In the genomic region with DNA sequence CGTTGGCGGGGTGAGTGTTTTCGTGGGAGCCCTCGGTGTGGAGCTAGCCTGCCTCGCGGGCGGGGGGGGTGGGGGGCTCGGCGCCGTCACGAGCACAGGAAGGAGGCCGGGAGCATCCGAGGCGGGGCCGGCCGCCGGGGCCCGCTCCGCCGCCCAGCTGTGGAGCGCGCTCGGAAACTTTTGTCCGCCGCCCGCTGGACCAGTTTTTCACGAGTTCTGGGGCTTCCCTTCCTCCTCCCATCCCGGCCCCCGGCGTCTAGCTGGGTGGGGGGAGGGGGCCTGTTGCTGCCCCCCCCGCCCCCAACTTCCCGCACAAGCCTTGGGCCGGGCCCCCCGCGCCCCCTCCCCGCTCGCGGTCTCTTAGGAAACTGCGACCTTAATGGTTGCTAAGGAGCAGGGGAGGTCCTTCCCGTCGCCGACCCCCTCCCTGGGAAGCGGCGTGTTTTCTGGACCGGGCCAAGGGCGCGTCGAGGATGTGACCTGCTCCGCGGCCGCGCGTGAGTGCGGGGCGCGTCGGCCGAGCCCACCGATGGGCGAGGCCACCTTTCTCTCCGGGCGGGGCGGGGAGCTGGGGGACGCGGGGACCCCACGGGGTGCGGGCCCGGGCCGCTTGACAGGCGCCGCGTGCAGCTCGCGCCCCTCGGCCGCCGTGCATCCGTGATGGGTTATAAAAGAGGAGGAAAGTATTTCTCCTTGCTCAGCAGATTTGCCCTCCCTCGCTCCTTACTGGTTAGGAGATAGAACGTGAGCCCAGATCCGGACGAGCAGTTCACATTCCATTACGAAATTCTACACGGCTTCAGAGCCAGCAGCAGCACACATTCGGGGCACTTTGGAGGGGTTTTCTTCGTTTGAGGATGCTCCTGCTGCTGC, we compare ENCODE assay signal across 1 cellular context.
TF ChIP-seq lines count a peak whose summit lies in the region.

No MANE protein-coding gene starts in this region.

TF ChIP-seq in HepG2, 621 proteins besides CTCF, POLR2A, EP300 and RAD21 (continued from another document and continues in another):
- TF ChIP-seq, protein P1, sequence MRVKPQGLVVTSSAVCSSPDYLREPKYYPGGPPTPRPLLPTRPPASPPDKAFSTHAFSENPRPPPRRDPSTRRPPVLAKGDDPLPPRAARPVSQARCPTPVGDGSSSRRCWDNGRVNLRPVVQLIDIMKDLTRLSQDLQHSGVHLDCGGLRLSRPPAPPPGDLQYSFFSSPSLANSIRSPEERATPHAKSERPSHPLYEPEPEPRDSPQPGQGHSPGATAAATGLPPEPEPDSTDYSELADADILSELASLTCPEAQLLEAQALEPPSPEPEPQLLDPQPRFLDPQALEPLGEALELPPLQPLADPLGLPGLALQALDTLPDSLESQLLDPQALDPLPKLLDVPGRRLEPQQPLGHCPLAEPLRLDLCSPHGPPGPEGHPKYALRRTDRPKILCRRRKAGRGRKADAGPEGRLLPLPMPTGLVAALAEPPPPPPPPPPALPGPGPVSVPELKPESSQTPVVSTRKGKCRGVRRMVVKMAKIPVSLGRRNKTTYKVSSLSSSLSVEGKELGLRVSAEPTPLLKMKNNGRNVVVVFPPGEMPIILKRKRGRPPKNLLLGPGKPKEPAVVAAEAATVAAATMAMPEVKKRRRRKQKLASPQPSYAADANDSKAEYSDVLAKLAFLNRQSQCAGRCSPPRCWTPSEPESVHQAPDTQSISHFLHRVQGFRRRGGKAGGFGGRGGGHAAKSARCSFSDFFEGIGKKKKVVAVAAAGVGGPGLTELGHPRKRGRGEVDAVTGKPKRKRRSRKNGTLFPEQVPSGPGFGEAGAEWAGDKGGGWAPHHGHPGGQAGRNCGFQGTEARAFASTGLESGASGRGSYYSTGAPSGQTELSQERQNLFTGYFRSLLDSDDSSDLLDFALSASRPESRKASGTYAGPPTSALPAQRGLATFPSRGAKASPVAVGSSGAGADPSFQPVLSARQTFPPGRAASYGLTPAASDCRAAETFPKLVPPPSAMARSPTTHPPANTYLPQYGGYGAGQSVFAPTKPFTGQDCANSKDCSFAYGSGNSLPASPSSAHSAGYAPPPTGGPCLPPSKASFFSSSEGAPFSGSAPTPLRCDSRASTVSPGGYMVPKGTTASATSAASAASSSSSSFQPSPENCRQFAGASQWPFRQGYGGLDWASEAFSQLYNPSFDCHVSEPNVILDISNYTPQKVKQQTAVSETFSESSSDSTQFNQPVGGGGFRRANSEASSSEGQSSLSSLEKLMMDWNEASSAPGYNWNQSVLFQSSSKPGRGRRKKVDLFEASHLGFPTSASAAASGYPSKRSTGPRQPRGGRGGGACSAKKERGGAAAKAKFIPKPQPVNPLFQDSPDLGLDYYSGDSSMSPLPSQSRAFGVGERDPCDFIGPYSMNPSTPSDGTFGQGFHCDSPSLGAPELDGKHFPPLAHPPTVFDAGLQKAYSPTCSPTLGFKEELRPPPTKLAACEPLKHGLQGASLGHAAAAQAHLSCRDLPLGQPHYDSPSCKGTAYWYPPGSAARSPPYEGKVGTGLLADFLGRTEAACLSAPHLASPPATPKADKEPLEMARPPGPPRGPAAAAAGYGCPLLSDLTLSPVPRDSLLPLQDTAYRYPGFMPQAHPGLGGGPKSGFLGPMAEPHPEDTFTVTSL (CRISPR knock-in tag; IDR thresholded peaks at IDR 0.05; ENCODE audit: borderline replicate concordance), result no peak
- TF ChIP-seq TCF7 (IDR thresholded peaks at IDR 0.05; ENCODE audit: low read depth) (no peak), HMG20A (CRISPR knock-in tag; IDR thresholded peaks at IDR 0.05; ENCODE audit: borderline replicate concordance) (no peak), HCFC1 (IDR thresholded peaks at IDR 0.05; ENCODE audit: low read depth, low read length) (no peak), MZF1 (CRISPR knock-in tag; IDR thresholded peaks at IDR 0.05; ENCODE audit: borderline replicate concordance) (no peak), ISX (CRISPR knock-in tag; conservative IDR thresholded peaks at IDR 0.05) (0 out of 2 replicates have a peak, but pooled peaks have one; percentile 15), CENPT (CRISPR knock-in tag; IDR thresholded peaks at IDR 0.05; ENCODE audit: low read depth) (no peak), FIP1L1 (IDR thresholded peaks at IDR 0.05; ENCODE audit: borderline replicate concordance, insufficient read depth, low read depth, low read length) (no peak; the same call in 1 of the 2 replicates), KDM2A (CRISPR knock-in tag; IDR thresholded peaks at IDR 0.05; ENCODE audit: borderline replicate concordance, low read depth) (no peak), ZNF136 (CRISPR knock-in tag; IDR thresholded peaks at IDR 0.05; ENCODE audit: low read depth) (no peak), TAF15 (IDR thresholded peaks at IDR 0.05; ENCODE audit: low read depth, low read length, poor library complexity, severe bottlenecking) (no peak)
- TF ChIP-seq, protein P2, sequence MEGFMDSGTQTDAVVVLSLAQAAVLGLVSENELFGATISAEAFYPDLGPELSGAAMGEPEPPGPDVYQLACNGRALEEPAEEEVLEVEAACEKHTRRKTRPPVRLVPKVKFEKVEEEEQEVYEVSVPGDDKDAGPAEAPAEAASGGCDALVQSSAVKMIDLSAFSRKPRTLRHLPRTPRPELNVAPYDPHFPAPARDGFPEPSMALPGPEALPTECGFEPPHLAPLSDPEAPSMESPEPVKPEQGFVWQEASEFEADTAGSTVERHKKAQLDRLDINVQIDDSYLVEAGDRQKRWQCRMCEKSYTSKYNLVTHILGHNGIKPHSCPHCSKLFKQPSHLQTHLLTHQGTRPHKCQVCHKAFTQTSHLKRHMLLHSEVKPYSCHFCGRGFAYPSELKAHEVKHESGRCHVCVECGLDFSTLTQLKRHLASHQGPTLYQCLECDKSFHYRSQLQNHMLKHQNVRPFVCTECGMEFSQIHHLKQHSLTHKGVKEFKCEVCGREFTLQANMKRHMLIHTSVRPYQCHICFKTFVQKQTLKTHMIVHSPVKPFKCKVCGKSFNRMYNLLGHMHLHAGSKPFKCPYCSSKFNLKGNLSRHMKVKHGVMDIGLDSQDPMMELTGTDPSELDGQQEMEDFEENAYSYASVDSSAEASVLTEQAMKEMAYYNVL (CRISPR knock-in tag; IDR thresholded peaks at IDR 0.05; ENCODE audit: borderline replicate concordance), result no peak
- TF ChIP-seq, protein P3, sequence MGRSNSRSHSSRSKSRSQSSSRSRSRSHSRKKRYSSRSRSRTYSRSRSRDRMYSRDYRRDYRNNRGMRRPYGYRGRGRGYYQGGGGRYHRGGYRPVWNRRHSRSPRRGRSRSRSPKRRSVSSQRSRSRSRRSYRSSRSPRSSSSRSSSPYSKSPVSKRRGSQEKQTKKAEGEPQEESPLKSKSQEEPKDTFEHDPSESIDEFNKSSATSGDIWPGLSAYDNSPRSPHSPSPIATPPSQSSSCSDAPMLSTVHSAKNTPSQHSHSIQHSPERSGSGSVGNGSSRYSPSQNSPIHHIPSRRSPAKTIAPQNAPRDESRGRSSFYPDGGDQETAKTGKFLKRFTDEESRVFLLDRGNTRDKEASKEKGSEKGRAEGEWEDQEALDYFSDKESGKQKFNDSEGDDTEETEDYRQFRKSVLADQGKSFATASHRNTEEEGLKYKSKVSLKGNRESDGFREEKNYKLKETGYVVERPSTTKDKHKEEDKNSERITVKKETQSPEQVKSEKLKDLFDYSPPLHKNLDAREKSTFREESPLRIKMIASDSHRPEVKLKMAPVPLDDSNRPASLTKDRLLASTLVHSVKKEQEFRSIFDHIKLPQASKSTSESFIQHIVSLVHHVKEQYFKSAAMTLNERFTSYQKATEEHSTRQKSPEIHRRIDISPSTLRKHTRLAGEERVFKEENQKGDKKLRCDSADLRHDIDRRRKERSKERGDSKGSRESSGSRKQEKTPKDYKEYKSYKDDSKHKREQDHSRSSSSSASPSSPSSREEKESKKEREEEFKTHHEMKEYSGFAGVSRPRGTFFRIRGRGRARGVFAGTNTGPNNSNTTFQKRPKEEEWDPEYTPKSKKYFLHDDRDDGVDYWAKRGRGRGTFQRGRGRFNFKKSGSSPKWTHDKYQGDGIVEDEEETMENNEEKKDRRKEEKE (IDR thresholded peaks at IDR 0.05), result no peak
- TF ChIP-seq, protein P4, sequence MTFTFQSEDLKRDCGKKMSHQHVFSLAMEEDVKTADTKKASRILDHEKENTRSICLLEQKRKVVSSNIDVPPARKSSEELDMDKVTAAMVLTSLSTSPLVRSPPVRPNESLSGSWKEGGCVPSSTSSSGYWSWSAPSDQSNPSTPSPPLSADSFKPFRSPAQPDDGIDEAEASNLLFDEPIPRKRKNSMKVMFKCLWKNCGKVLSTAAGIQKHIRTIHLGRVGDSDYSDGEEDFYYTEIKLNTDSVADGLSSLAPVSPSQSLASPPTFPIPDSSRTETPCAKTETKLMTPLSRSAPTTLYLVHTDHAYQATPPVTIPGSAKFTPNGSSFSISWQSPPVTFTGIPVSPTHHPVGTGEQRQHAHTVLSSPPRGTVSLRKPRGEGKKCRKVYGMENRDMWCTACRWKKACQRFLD (CRISPR knock-in tag; IDR thresholded peaks at IDR 0.05; ENCODE audit: borderline replicate concordance), result no peak
- TF ChIP-seq, protein P5, sequence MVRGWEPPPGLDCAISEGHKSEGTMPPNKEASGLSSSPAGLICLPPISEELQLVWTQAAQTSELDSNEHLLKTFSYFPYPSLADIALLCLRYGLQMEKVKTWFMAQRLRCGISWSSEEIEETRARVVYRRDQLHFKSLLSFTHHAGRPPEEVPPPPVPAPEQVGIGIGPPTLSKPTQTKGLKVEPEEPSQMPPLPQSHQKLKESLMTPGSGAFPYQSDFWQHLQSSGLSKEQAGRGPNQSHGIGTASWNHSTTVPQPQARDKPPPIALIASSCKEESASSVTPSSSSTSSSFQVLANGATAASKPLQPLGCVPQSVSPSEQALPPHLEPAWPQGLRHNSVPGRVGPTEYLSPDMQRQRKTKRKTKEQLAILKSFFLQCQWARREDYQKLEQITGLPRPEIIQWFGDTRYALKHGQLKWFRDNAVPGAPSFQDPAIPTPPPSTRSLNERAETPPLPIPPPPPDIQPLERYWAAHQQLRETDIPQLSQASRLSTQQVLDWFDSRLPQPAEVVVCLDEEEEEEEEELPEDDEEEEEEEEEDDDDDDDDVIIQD (CRISPR knock-in tag; IDR thresholded peaks at IDR 0.05; ENCODE audit: low read depth), result peak; percentile 27; the same call in 1 of the 2 replicates
- TF ChIP-seq, protein P6, sequence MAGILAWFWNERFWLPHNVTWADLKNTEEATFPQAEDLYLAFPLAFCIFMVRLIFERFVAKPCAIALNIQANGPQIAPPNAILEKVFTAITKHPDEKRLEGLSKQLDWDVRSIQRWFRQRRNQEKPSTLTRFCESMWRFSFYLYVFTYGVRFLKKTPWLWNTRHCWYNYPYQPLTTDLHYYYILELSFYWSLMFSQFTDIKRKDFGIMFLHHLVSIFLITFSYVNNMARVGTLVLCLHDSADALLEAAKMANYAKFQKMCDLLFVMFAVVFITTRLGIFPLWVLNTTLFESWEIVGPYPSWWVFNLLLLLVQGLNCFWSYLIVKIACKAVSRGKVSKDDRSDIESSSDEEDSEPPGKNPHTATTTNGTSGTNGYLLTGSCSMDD (CRISPR knock-in tag; IDR thresholded peaks at IDR 0.05), result no peak
- TF ChIP-seq, protein P7, sequence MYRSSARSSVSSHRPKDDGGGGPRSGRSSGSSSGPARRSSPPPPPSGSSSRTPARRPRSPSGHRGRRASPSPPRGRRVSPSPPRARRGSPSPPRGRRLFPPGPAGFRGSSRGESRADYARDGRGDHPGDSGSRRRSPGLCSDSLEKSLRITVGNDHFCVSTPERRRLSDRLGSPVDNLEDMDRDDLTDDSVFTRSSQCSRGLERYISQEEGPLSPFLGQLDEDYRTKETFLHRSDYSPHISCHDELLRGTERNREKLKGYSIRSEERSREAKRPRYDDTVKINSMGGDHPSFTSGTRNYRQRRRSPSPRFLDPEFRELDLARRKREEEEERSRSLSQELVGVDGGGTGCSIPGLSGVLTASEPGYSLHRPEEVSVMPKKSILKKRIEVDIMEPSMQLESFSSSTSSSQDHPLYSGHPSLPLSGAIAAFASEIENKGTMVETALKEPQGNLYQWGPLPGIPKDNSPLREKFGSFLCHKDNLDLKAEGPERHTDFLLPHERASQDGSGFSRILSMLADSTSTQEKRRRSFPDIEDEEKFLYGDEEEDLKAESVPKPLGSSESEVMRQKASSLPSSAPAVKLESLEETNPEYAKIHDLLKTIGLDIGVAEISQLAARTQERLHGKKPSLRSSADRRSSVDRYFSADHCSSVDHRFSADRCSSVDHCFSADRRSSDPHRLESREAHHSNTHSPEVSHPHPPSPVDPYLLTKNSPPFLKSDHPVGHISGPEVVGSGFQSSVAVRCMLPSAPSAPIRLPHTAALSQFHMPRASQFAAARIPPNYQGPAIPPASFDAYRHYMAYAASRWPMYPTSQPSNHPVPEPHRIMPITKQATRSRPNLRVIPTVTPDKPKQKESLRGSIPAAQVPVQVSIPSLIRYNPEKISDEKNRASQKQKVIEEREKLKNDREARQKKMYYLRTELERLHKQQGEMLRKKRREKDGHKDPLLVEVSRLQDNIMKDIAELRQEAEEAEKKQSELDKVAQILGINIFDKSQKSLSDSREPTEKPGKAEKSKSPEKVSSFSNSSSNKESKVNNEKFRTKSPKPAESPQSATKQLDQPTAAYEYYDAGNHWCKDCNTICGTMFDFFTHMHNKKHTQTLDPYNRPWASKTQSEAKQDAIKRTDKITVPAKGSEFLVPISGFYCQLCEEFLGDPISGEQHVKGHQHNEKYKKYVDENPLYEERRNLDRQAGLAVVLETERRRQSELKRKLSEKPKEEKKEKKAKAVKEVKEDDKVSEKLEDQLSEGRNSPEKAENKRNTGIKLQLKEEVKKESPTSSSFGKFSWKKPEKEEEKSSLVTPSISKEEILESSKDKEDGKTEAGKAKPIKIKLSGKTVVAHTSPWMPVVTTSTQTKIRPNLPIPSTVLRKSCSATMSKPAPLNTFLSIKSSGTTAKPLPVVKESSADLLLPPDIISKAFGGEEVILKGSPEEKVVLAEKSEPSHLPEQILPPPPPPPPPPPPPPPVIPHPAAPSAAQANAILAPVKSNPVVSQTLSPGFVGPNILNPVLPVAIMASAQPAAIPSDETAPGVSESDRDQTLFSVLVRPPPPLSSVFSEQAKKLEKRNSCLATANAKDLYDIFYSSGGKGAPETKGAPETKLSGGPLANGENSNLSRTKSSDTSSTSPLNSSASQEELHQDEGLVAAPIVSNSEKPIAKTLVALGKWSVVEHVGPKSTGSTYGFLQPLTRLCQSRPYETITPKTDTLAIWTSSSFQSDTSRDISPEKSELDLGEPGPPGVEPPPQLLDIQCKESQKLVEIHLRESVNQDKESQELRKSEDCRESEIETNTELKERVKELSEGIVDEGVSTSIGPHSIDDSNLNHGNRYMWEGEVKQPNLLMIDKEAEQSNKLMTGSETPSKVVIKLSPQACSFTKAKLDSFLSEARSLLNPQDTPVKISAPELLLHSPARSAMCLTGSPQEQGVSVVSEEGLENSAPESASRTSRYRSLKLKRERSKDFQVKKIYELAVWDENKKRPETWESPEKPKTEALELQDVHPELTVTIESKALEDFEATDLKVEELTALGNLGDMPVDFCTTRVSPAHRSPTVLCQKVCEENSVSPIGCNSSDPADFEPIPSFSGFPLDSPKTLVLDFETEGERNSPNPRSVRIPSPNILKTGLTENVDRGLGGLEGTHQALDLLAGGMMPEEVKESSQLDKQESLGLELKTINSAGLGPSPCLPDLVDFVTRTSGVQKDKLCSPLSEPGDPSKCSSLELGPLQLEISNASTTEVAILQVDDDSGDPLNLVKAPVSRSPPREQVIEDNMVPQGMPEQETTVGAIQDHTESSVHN (CRISPR knock-in tag; IDR thresholded peaks at IDR 0.05), result no peak
- TF ChIP-seq, protein P8, sequence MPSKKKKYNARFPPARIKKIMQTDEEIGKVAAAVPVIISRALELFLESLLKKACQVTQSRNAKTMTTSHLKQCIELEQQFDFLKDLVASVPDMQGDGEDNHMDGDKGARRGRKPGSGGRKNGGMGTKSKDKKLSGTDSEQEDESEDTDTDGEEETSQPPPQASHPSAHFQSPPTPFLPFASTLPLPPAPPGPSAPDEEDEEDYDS (CRISPR knock-in tag; IDR thresholded peaks at IDR 0.05), result no peak
- TF ChIP-seq, protein P9, sequence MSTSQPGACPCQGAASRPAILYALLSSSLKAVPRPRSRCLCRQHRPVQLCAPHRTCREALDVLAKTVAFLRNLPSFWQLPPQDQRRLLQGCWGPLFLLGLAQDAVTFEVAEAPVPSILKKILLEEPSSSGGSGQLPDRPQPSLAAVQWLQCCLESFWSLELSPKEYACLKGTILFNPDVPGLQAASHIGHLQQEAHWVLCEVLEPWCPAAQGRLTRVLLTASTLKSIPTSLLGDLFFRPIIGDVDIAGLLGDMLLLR (CRISPR knock-in tag; IDR thresholded peaks at IDR 0.05), result no peak
